8 cellular contexts compared by ENCODE assay signal in the genomic region with DNA sequence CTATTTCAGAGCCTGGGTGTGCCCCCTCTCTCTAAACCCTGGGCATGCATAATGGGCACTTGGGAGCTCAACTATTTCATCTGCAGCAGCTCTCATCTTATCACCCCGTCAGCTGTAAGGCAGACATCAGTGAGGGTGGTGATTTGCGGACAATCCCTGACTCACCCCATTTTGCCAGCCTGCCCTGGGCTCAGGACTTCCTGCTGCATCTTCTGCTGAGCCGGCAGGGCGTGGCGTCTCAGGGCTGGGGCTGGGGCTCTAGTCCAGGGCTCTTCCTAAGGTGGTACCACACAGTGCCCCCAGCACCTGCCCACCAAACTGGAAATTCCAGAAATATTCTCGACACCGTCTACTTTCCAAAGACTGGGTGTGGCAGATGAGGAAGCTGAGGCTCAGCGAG. TPM values are rescaled to one million over a fixed set of nuclear protein-coding genes. Genes with fewer than 3 reads are reported as not detected.
DNase-seq lines count a peak whose midpoint lies in the region; ATAC-seq and TF ChIP-seq lines count a peak whose summit lies in the region.

No MANE protein-coding gene starts in this region.

- H3K4me1 Mint-ChIP-seq in CD14-positive monocyte (peaks cover 93% of the 10 kb centered on the region), natural killer cell (peaks cover 46 to 61% of the 10 kb centered on the region in 2 donors)
- H3K4me1 Mint-ChIP-seq in T-helper 2 cell treated with Interferon-gamma antibody and Interleukin-4, amounts not matched to agents 5 μg/mL and 100 μg/mL, for 36 hours (ENCODE audit: low read depth), result peaks cover 63% of the 10 kb centered on the region
- H3K4me1 Mint-ChIP-seq in activated naive CD4-positive, alpha-beta T cell treated with anti-CD3 and anti-CD28 coated beads for 36 hours (ENCODE audit: low read depth), result peaks cover 55% of the 10 kb centered on the region

- intact Hi-C loops in CD14-positive monocyte (cut with micrococcal nuclease), result loop anchor here in 1 of 2 donors (10.0 kb wide), 1 partner anchor 71 kb away; no protein-coding TSS in a partner anchor
- intact Hi-C loops in activated naive CD4-positive, alpha-beta T cell treated with anti-CD3 and anti-CD28 coated beads for 36 hours (cut with micrococcal nuclease), result loop anchor here (10.0 kb wide), 2 partner anchors 1081 to 1539 kb away; a partner anchor contains a TSS
- intact Hi-C loops in natural killer cell (cut with micrococcal nuclease), result no loop called here

- DNase-seq in CD14-positive monocyte (ENCODE audit: low spot score), result peak; percentile 79
- peak; percentile 70 for DNase-seq in T-helper 2 cell treated with Interferon-gamma antibody and Interleukin-4, amounts not matched to agents 5 μg/mL and 100 μg/mL, for 36 hours (ENCODE audit: low spot score)
- peak; percentile 84 for DNase-seq in activated naive CD4-positive, alpha-beta T cell treated with anti-CD3 and anti-CD28 coated beads for 36 hours
- peak; percentile 27 for DNase-seq in natural killer cell
- DNase-seq in cerebellum (ENCODE audit: low spot score), result no peak

- peaks cover 0 to 7% (median 0%) of the 10 kb centered on the region in 3 donors for H3K27me3 Mint-ChIP-seq in CD14-positive monocyte (ENCODE audit: low read depth in 3 of 3)
- no peaks in the 10 kb centered on the region for H3K27me3 Mint-ChIP-seq in T-helper 2 cell treated with Interferon-gamma antibody and Interleukin-4, amounts not matched to agents 5 μg/mL and 100 μg/mL, for 36 hours (ENCODE audit: low read depth)
- no peaks in the 10 kb centered on the region for H3K27me3 Mint-ChIP-seq in activated naive CD4-positive, alpha-beta T cell treated with anti-CD3 and anti-CD28 coated beads for 36 hours (ENCODE audit: low read depth)
- H3K27me3 Mint-ChIP-seq in natural killer cell (ENCODE audit: low read depth in 2 of 2), result no peaks in the 10 kb centered on the region

- TF ChIP-seq CTCF in CD14-positive monocyte (IDR thresholded peaks at IDR 0.05) (no peak), natural killer cell (IDR thresholded peaks at IDR 0.05) (no peak)

- ATAC-seq in natural killer cell (peak in 2 of 3 donors; percentile 29 to 33), GM21515 (IDR thresholded peaks at IDR 0.05; ENCODE audit: unreplicated experiment) (no peak), GM18502 (IDR thresholded peaks at IDR 0.05; ENCODE audit: poor library complexity, unreplicated experiment) (no peak), GM18498 (IDR thresholded peaks at IDR 0.05; ENCODE audit: unreplicated experiment) (no peak)

- H3K27ac Mint-ChIP-seq in CD14-positive monocyte, result peak overlapping the region; percentile 88 to 99 (median 95)
- H3K27ac Mint-ChIP-seq in T-helper 2 cell treated with Interferon-gamma antibody and Interleukin-4, amounts not matched to agents 5 μg/mL and 100 μg/mL, for 36 hours, result peak overlapping the region; percentile 92
- H3K27ac Mint-ChIP-seq in activated naive CD4-positive, alpha-beta T cell treated with anti-CD3 and anti-CD28 coated beads for 36 hours, result peak overlapping the region; percentile 98
- H3K27ac Mint-ChIP-seq in natural killer cell, result peak overlapping the region; percentile 92 to 95

- H3K9me3 Mint-ChIP-seq in CD14-positive monocyte, result peaks cover 0 to 2% (median 0%) of the 10 kb centered on the region in 7 donors
- H3K9me3 Mint-ChIP-seq in T-helper 2 cell treated with Interferon-gamma antibody and Interleukin-4, amounts not matched to agents 5 μg/mL and 100 μg/mL, for 36 hours, result no peaks in the 10 kb centered on the region
- no peaks in the 10 kb centered on the region for H3K9me3 Mint-ChIP-seq in activated naive CD4-positive, alpha-beta T cell treated with anti-CD3 and anti-CD28 coated beads for 36 hours
- no peaks in the 10 kb centered on the region for H3K9me3 Mint-ChIP-seq in natural killer cell

- CTCF ChIA-PET in activated naive CD4-positive, alpha-beta T cell treated with anti-CD3 and anti-CD28 coated beads for 36 hours (lab: Charles Lee), result interaction anchor here (2.5 to 5.9 kb wide), 2 partner anchors 20 to 29 kb away, joined by 18 to 38 read pairs; no protein-coding TSS in a partner anchor

- H3K36me3 Mint-ChIP-seq in CD14-positive monocyte, result peaks cover 13 to 21% of the 10 kb centered on the region in 2 donors
- H3K36me3 Mint-ChIP-seq in T-helper 2 cell treated with Interferon-gamma antibody and Interleukin-4, amounts not matched to agents 5 μg/mL and 100 μg/mL, for 36 hours (ENCODE audit: low read depth), result peaks cover 22% of the 10 kb centered on the region
- peaks cover 6% of the 10 kb centered on the region for H3K36me3 Mint-ChIP-seq in activated naive CD4-positive, alpha-beta T cell treated with anti-CD3 and anti-CD28 coated beads for 36 hours (ENCODE audit: low read depth)
- no peaks in the 10 kb centered on the region for H3K36me3 Mint-ChIP-seq in natural killer cell

- H3K4me3 Mint-ChIP-seq in CD14-positive monocyte (peak overlapping the region; percentile 49 to 53), natural killer cell (peak overlapping the region; percentile 37)
- peak overlapping the region; percentile 97 for H3K4me3 Mint-ChIP-seq in T-helper 2 cell treated with Interferon-gamma antibody and Interleukin-4, amounts not matched to agents 5 μg/mL and 100 μg/mL, for 36 hours
- peak overlapping the region; percentile 84 for H3K4me3 Mint-ChIP-seq in activated naive CD4-positive, alpha-beta T cell treated with anti-CD3 and anti-CD28 coated beads for 36 hours

RNA-seq across cellular contexts. Expression of a gene that starts 0.9 kb away (rescaled TPM):
- 10 to 100 TPM; 85.9 to 86.8 TPM for polyA plus RNA-seq in CD14-positive monocyte
- 100 to 1,000 TPM in 1 of 2 experiments, 10 to 100 TPM in 1; 94.2 to 102 TPM for total RNA-seq in activated naive CD4-positive, alpha-beta T cell treated with anti-CD3 and anti-CD28 coated beads for 36 hours
- total RNA-seq in natural killer cell, result 100 to 1,000 TPM; 218 to 316 (median 228) TPM
- total RNA-seq in cerebellum, result 0.27 TPM

Comparison
In these comparisons a context has a peak if more than half of its experiments do, and no peak if none do; other contexts are left out.
1. H3K4me3 Mint-ChIP-seq: peak in every context shown above with its lines; median percentile 97 in T-helper 2 cell treated with Interferon-gamma antibody and Interleukin-4, amounts not matched to agents 5 μg/mL and 100 μg/mL, for 36 hours; 84 in activated naive CD4-positive, alpha-beta T cell treated with anti-CD3 and anti-CD28 coated beads for 36 hours; 51 in CD14-positive monocyte; 37 in natural killer cell.
2. ATAC-seq: peak in natural killer cell (2 of 3); none in GM21515 (single experiment), GM18502 (single experiment) and GM18498 (single experiment).
3. RNA of a gene that starts 0.9 kb away (total RNA-seq): 218 to 316 TPM in natural killer cell and 94.2 to 102 TPM in activated naive CD4-positive, alpha-beta T cell treated with anti-CD3 and anti-CD28 coated beads for 36 hours; 0.27 TPM in cerebellum (single experiment); every median in the first group is over 10 times any median in the second.
4. Peak in every context shown above with its lines, with median percentiles within 50 percentile points of each other: H3K27ac Mint-ChIP-seq.